Comparison of ENCODE assay signal across 1 cellular context in the genomic region with DNA sequence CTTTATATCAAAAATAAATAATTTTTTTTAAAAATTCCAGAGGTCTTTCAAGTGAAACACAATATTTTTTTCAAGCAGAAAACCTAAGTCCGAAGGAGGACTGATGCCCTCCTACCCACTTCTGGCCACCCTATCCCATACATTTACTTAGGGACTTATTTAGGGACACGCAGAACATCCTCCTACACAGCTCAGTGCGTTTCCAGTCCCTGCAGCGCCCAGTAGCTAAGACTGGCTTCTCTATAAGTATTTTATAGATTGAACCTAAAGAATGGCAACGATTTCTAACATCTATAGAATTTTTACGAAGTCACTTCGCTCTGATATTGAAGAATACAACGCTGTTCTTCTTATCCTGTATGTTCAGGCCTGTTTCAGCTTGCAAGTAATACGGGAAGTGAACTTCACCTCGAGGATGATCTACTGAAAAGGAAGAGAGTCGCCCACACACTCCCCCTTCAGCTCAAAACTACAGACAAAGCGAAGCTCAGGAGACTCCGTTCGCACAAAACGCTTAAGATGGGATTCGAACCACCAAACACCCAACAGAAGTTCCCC.
TF ChIP-seq lines count a peak whose summit lies in the region.

No MANE protein-coding gene starts in this region.

TF ChIP-seq in A549, 52 proteins besides CTCF, POLR2A, EP300 and RAD21 (continued from another document):
- TF ChIP-seq, protein P1, sequence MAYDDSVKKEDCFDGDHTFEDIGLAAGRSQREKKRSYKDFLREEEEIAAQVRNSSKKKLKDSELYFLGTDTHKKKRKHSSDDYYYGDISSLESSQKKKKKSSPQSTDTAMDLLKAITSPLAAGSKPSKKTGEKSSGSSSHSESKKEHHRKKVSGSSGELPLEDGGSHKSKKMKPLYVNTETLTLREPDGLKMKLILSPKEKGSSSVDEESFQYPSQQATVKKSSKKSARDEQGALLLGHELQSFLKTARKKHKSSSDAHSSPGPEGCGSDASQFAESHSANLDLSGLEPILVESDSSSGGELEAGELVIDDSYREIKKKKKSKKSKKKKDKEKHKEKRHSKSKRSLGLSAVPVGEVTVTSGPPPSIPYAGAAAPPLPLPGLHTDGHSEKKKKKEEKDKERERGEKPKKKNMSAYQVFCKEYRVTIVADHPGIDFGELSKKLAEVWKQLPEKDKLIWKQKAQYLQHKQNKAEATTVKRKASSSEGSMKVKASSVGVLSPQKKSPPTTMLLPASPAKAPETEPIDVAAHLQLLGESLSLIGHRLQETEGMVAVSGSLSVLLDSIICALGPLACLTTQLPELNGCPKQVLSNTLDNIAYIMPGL (CRISPR knock-in tag; IDR thresholded peaks at IDR 0.05; ENCODE audit: borderline replicate concordance), result no peak
